Comparison of ENCODE assay signal across 8 cellular contexts in genomic region chr17:50560185-50560824, GRCh38. TPM values are rescaled to one million over a fixed set of nuclear protein-coding genes. Genes with fewer than 3 reads are reported as not detected.
DNase-seq lines count a peak whose midpoint lies in the region; FAIRE-seq and TF ChIP-seq lines count a peak whose summit lies in the region.

Gene CACNA1G, plus strand, starts transcription at chr17:50560715. Its CDS starts 745 bp downstream, at chr17:50561460.

- H3K27ac ChIP-seq in ovary: peak within 1 kb of the TSS in 1 of 2 donors; percentile 32
- H3K27ac ChIP-seq in testis: no peak within 1 kb of the TSS

- TF ChIP-seq CTCF in ovary (IDR thresholded peaks at IDR 0.05): no peak
- TF ChIP-seq CTCF in testis (IDR thresholded peaks at IDR 0.05): no peak

- H3K36me3 Mint-ChIP-seq in activated naive CD4-positive, alpha-beta T cell treated with anti-CD3 and anti-CD28 coated beads for 36 hours (ENCODE audit: low read depth): no peaks in the 10 kb centered on the region

- H3K4me3 Mint-ChIP-seq in activated naive CD4-positive, alpha-beta T cell treated with anti-CD3 and anti-CD28 coated beads for 36 hours: peak within 1 kb of the TSS; percentile 66

- H3K36me3 ChIP-seq in ovary: no peaks in the 10 kb centered on the region
- no peaks in the 10 kb centered on the region for H3K36me3 ChIP-seq in testis (ENCODE audit: low read depth, missing control alignments)

- peak; percentile 43 for FAIRE-seq in H54 (lab: Jason Lieb, UNC)

- H3K9me3 ChIP-seq in ovary (no peaks in the 10 kb centered on the region), testis (no peaks in the 10 kb centered on the region)

- intact Hi-C loops in activated naive CD4-positive, alpha-beta T cell treated with anti-CD3 and anti-CD28 coated beads for 36 hours (cut with micrococcal nuclease): loop anchor here (1.0 to 5.0 kb wide), 3 partner anchors 67 to 147 kb away; partner anchors contain the start of genes ANKRD40 and RSAD1
- intact Hi-C loops in head of caudate nucleus (cut with DNase I) (no loop called here), ovary (cut with DNase I) (no loop called here), testis (cut with DNase I; ENCODE audit: low total_unique reads) (no loop called here)

- H3K4me3 ChIP-seq in ovary (peak within 1 kb of the TSS; percentile 51), testis (peak within 1 kb of the TSS; percentile 43 to 48)

- no peak within 1 kb of the TSS for H3K27ac Mint-ChIP-seq in activated naive CD4-positive, alpha-beta T cell treated with anti-CD3 and anti-CD28 coated beads for 36 hours

- H3K9me3 Mint-ChIP-seq in activated naive CD4-positive, alpha-beta T cell treated with anti-CD3 and anti-CD28 coated beads for 36 hours: no peaks in the 10 kb centered on the region

- WGBS in ovary, 3 donors: 0 to 1% (median 1%) methylated on average over 41 to 56 of the region's 56 CpGs
- 0 to 1% methylated on average over 15 to 47 of the region's 56 CpGs for WGBS in testis, 2 donors

- H3K27me3 ChIP-seq in ovary (no peaks in the 10 kb centered on the region), testis (no peaks in the 10 kb centered on the region)

- H3K4me1 ChIP-seq in ovary (ENCODE audit: insufficient read depth) (peaks cover 17% of the 10 kb centered on the region), testis (peaks cover 31% of the 10 kb centered on the region)

- H3K4me1 Mint-ChIP-seq in activated naive CD4-positive, alpha-beta T cell treated with anti-CD3 and anti-CD28 coated beads for 36 hours (ENCODE audit: low read depth): peaks cover 27% of the 10 kb centered on the region

- TF ChIP-seq EP300 in ovary (IDR thresholded peaks at IDR 0.05): no peak

- H3K27me3 Mint-ChIP-seq in activated naive CD4-positive, alpha-beta T cell treated with anti-CD3 and anti-CD28 coated beads for 36 hours (ENCODE audit: low read depth): peaks cover 48% of the 10 kb centered on the region

- CTCF ChIA-PET in activated naive CD4-positive, alpha-beta T cell treated with anti-CD3 and anti-CD28 coated beads for 36 hours (lab: Charles Lee): interaction anchor here (1.0 to 1.6 kb wide), 5 partner anchors 9 to 163 kb away, joined by 3 to 5 read pairs (median 3); partner anchors contain the start of gene LRRC59

- TF ChIP-seq POLR2A in H54 (IDR thresholded peaks at IDR 0.05; ENCODE audit: low read depth, low read length): no peak; the same call in 1 of the 2 replicates
- TF ChIP-seq POLR2A in ovary (IDR thresholded peaks at IDR 0.05): peak; percentile 58
- no peak for TF ChIP-seq POLR2A in testis (IDR thresholded peaks at IDR 0.05)

- DNase-seq in ELR (ENCODE audit: low read depth): peak; percentile 88
- peak; percentile 99 for DNase-seq in H54 (ENCODE audit: insufficient read length, low spot score)
- DNase-seq in LHCN-M2 (ENCODE audit: low read depth): peak; percentile 80
- peak; percentile 78 for DNase-seq in SK-N-DZ (ENCODE audit: low spot score)
- DNase-seq in activated naive CD4-positive, alpha-beta T cell treated with anti-CD3 and anti-CD28 coated beads for 36 hours: peak; percentile 89
- peak; percentile 67 to 94 (median 87) for DNase-seq in head of caudate nucleus
- peak; percentile 92 to 97 (median 94) for DNase-seq in ovary
- DNase-seq in testis: peak; percentile 91

RNA-seq across cellular contexts. Expression of gene CACNA1G, which starts in this region (rescaled TPM):
- total RNA-seq in LHCN-M2 (2014; rRNA removed) (under 0.01 and 0.06 TPM in 2 replicates), ovary (10 to 100 TPM in 3 of 7 donors, 1 to 10 TPM in 4; 1.9 to 39.1 (median 6.5) TPM), testis (1 to 10 TPM; 1.3 to 1.7 TPM)
- 0.11 TPM for polyA plus RNA-seq in LHCN-M2 (2012)
- polyA plus RNA-seq in SK-N-DZ (2014; cell fraction: cytosol; rRNA removed): not detected in 2 replicates
- polyA plus RNA-seq in SK-N-DZ (2014; cell fraction: nucleus; rRNA removed): not detected in 2 replicates
- under 1 TPM; 0.22 to 0.24 TPM for total RNA-seq in activated naive CD4-positive, alpha-beta T cell treated with anti-CD3 and anti-CD28 coated beads for 36 hours
- polyA plus RNA-seq in ovary (1 to 10 TPM; 1.0 to 1.2 TPM), testis (ENCODE audit: insufficient read depth, low read depth, low replicate concordance) (1.7 TPM)

Comparison
In these comparisons a context has a peak if more than half of its experiments do, and no peak if none do; other contexts are left out.
1. Peak in DNase-seq in LHCN-M2; RNA of the gene not detected or under 1 TPM.
2. Peak in DNase-seq in activated naive CD4-positive, alpha-beta T cell treated with anti-CD3 and anti-CD28 coated beads for 36 hours; RNA of the gene not detected or under 1 TPM.